ENCODE assay signal across 12 cellular contexts in the genomic region with DNA sequence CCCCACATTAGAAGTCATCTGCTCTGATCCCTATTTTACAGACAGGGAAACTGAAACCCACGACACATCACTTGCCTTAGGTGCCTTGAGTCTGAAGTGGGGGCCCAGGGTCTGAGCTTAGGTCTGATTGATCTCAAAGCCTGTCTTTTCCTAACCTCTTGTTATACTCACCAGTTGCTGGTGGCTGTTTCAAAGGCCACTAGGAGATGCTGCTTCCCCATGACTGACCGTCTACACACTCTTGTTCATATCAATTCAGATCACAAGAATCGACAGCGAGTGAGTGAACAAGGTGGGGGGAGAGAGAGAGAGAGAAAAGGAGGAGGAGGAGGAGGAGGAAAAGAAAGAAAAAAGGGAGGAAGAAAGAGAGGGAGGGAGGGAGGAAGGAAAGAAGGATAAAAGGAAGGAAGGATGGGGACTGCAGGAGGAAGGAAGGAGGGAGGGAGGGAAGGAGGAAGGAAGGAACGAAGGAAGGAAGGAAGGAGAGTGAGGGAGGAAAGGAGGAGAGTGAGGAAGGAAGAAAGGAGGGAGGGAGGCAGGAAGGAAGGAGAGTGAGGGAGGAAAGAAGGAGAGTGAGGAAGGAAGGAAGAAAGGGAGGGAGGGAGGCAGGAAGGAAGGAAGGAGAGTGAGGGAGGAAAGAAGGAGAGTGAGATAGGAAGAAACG. TPM values are rescaled to one million over a fixed set of nuclear protein-coding genes. Genes with fewer than 3 reads are reported as not detected.
A peak's percentile ranks its signal among the peaks of the same experiment; 100 is the strongest.
DNase-seq lines count a peak whose midpoint lies in the region; ATAC-seq and TF ChIP-seq lines count a peak whose summit lies in the region.
"Had no signal": no experiment of that assay in that cellular context is flagged by ENCODE, and none has a peak within 500 bp of the region (broad histone marks: within the 10 kb centered on the region; RNA-seq: fewer than 3 reads in every experiment).

No MANE protein-coding gene starts in this region.

- H3K4me1 Mint-ChIP-seq in stimulated activated naive B cell treated with anti-CD40 and anti-IgM and Interleukin-4, amounts not matched to agents 10 μg/mL and 1 μg/mL and 100 μg/mL, for 72 hours = peaks cover 0 to 1% of the 10 kb centered on the region in 2 donors
- H3K4me1 Mint-ChIP-seq: stimulated activated naive CD8-positive, alpha-beta T cell treated with anti-CD3 and anti-CD28 coated beads, Interleukin-15, amount 100 ng/mL, for 72 hours had no signal

- H3K27me3 Mint-ChIP-seq in stimulated activated naive B cell treated with anti-CD40 and anti-IgM and Interleukin-4, amounts not matched to agents 10 μg/mL and 1 μg/mL and 100 μg/mL, for 72 hours = peaks cover 53 to 58% of the 10 kb centered on the region in 2 donors

- H3K27ac ChIP-seq in RWPE1 (no peak overlapping the region), breast epithelium (no peak overlapping the region), testis (no peak overlapping the region)
- H3K27ac ChIP-seq: BLaER1 had no signal

- CTCF ChIA-PET in RWPE1 (lab: Yijun Ruan, JAX) = interaction anchor here (0.6 to 1.3 kb wide), 10 partner anchors 14 to 921 kb away, joined by 3 to 8 read pairs (median 4); no protein-coding TSS in a partner anchor

- peak; percentile 22 for TF ChIP-seq CTCF in RWPE1 (conservative IDR thresholded peaks at IDR 0.05; ENCODE audit: low read depth)
- peak in 2 of 3 donors; percentile 32 to 60 for TF ChIP-seq CTCF in breast epithelium (IDR thresholded peaks at IDR 0.05)
- TF ChIP-seq CTCF in testis (IDR thresholded peaks at IDR 0.05) = peak in 1 of 3 experiments; percentile 22

- no peaks in the 10 kb centered on the region for H3K9me3 Mint-ChIP-seq in stimulated activated naive B cell treated with anti-CD40 and anti-IgM and Interleukin-4, amounts not matched to agents 10 μg/mL and 1 μg/mL and 100 μg/mL, for 72 hours

- H3K4me3 Mint-ChIP-seq in stimulated activated naive B cell treated with anti-CD40 and anti-IgM and Interleukin-4, amounts not matched to agents 10 μg/mL and 1 μg/mL and 100 μg/mL, for 72 hours = no peak overlapping the region
- H3K4me3 Mint-ChIP-seq: stimulated activated naive CD8-positive, alpha-beta T cell treated with anti-CD3 and anti-CD28 coated beads, Interleukin-15, amount 100 ng/mL, for 72 hours had no signal

- no peak overlapping the region for H3K27ac Mint-ChIP-seq in stimulated activated naive B cell treated with anti-CD40 and anti-IgM and Interleukin-4, amounts not matched to agents 10 μg/mL and 1 μg/mL and 100 μg/mL, for 72 hours
- H3K27ac Mint-ChIP-seq: stimulated activated naive CD8-positive, alpha-beta T cell treated with anti-CD3 and anti-CD28 coated beads, Interleukin-15, amount 100 ng/mL, for 72 hours had no signal

- intact Hi-C loops in breast epithelium (cut with DNase I; ENCODE audit: low total_unique reads) = no loop called here
- intact Hi-C loops in testis (cut with DNase I; ENCODE audit: low total_unique reads) = no loop called here

- H3K36me3 ChIP-seq in breast epithelium (no peaks in the 10 kb centered on the region), testis (ENCODE audit: low read depth, missing control alignments) (no peaks in the 10 kb centered on the region)
- H3K36me3 ChIP-seq: BLaER1 had no signal

- WGBS in testis, 2 donors = 33 to 42% methylated on average over 6 of the region's 6 CpGs

- H3K27me3 ChIP-seq in breast epithelium (peaks cover 0 to 8% of the 10 kb centered on the region in 2 donors), testis (no peaks in the 10 kb centered on the region)
- H3K27me3 ChIP-seq: BLaER1 had no signal

- H3K36me3 Mint-ChIP-seq in stimulated activated naive B cell treated with anti-CD40 and anti-IgM and Interleukin-4, amounts not matched to agents 10 μg/mL and 1 μg/mL and 100 μg/mL, for 72 hours = no peaks in the 10 kb centered on the region

- ATAC-seq in stimulated activated naive B cell treated with anti-CD40 and anti-IgM and Interleukin-4, amounts not matched to agents 10 μg/mL and 1 μg/mL and 100 μg/mL, for 72 hours (replicated peaks) = no peak
- no peak for ATAC-seq in GM18870 (IDR thresholded peaks at IDR 0.05; ENCODE audit: unreplicated experiment)
- ATAC-seq: left cardiac atrium; right cardiac atrium; stimulated activated naive CD8-positive, alpha-beta T cell treated with anti-CD3 and anti-CD28 coated beads, Interleukin-15, amount 100 ng/mL, for 72 hours had no signal

- TF ChIP-seq POLR2A in breast epithelium (IDR thresholded peaks at IDR 0.05) = no peak
- TF ChIP-seq POLR2A in testis (IDR thresholded peaks at IDR 0.05) = no peak

- POLR2A ChIA-PET in RWPE1 (lab: Yijun Ruan, JAX; ENCODE audit: low non-redundant PET) = no interaction called here

- no peaks in the 10 kb centered on the region for H3K4me1 ChIP-seq in breast epithelium
- H3K4me1 ChIP-seq in testis = no peaks in the 10 kb centered on the region

- H3K9me3 ChIP-seq in breast epithelium (no peaks in the 10 kb centered on the region), testis (no peaks in the 10 kb centered on the region)
- H3K9me3 ChIP-seq: BLaER1 had no signal

- peak; percentile 6 for DNase-seq in stimulated activated CD4-positive, alpha-beta T cell treated with anti-CD3 and anti-CD28 coated beads, Interleukin-1b, Interleukin-23, amount 100 ng/mL, for 48 hours
- DNase-seq in stimulated activated CD4-positive, alpha-beta T cell treated with anti-CD3 and anti-CD28 coated beads, Interleukin-2, amount 100 ng/mL, for 24 hours = no peak
- DNase-seq in RWPE1 (ENCODE audit: low spot score) = peak; percentile 54
- no peak for DNase-seq in breast epithelium (ENCODE audit: low spot score in 2 of 2)
- peak; percentile 49 for DNase-seq in testis
- DNase-seq in stimulated activated naive B cell treated with anti-CD40 and anti-IgM and Interleukin-4, amounts not matched to agents 10 μg/mL and 1 μg/mL and 100 μg/mL, for 72 hours = no peak
- DNase-seq in NCI-H1694 treated with DMSO at 0.1 percent for 48 hours (lab: John Stamatoyannopoulos, UW) = no peak
- DNase-seq: left cardiac atrium, right cardiac atrium had no signal

- no peak overlapping the region for H3K4me3 ChIP-seq in breast epithelium
- no peak overlapping the region for H3K4me3 ChIP-seq in testis
- H3K4me3 ChIP-seq: BLaER1 had no signal

RNA-seq across cellular contexts. Expression of a gene that starts 3.3 kb away (rescaled TPM):
- total RNA-seq in breast epithelium (not detected), testis (under 1 TPM; 0.25 to 0.39 TPM)
- polyA plus RNA-seq in testis (ENCODE audit: insufficient read depth, low read depth, low replicate concordance) = 0.20 TPM
- total RNA-seq: left cardiac atrium, right cardiac atrium had no signal
- polyA plus RNA-seq: right cardiac atrium had no signal

RNA-seq across cellular contexts. Expression of a gene that starts 24.7 kb away (rescaled TPM):
- not detected for total RNA-seq in breast epithelium
- total RNA-seq in testis = under 1 TPM; 0.06 to 0.16 TPM
- polyA plus RNA-seq in testis (ENCODE audit: insufficient read depth, low read depth, low replicate concordance) = 0.11 TPM
- total RNA-seq: left cardiac atrium, right cardiac atrium had no signal
- polyA plus RNA-seq: right cardiac atrium had no signal

Comparison
In these comparisons a context has a peak if more than half of its experiments do, and no peak if none do; other contexts are left out.
1. DNase-seq: peak in stimulated activated CD4-positive, alpha-beta T cell treated with anti-CD3 and anti-CD28 coated beads, Interleukin-1b, Interleukin-23, amount 100 ng/mL, for 48 hours (single experiment), RWPE1 (single experiment) and testis (single experiment); none in stimulated activated CD4-positive, alpha-beta T cell treated with anti-CD3 and anti-CD28 coated beads, Interleukin-2, amount 100 ng/mL, for 24 hours (0 of 2), breast epithelium (0 of 2), stimulated activated naive B cell treated with anti-CD40 and anti-IgM and Interleukin-4, amounts not matched to agents 10 μg/mL and 1 μg/mL and 100 μg/mL, for 72 hours (single experiment) and NCI-H1694 treated with DMSO at 0.1 percent for 48 hours (single experiment).